In genomic region chr14:75822522-75823288, GRCh38 we compare ENCODE assay signal across 12 cellular contexts.
DNase-seq lines count a peak whose midpoint lies in the region; ATAC-seq and TF ChIP-seq lines count a peak whose summit lies in the region.
"Had no signal": no experiment of that assay in that cellular context is flagged by ENCODE, and none has a peak within 500 bp of the region (broad histone marks: within the 10 kb centered on the region; RNA-seq: fewer than 3 reads in every experiment).

No MANE protein-coding gene starts in this region.

- H3K4me1 Mint-ChIP-seq in activated CD4-positive, alpha-beta memory T cell treated with anti-CD3 and anti-CD28 coated beads for 36 hours (ENCODE audit: low read depth), result no peaks in the 10 kb centered on the region
- H3K4me1 Mint-ChIP-seq: activated B cell treated with CpG ODN at 0.5 μM for 24 hours had no signal

- CTCF ChIA-PET in activated CD4-positive, alpha-beta memory T cell treated with anti-CD3 and anti-CD28 coated beads for 36 hours (lab: Charles Lee), result interaction anchor here (0.5 kb wide), 1 partner anchor 405 kb away, joined by 4 read pairs; no protein-coding TSS in a partner anchor

- H3K27me3 Mint-ChIP-seq in activated CD4-positive, alpha-beta memory T cell treated with anti-CD3 and anti-CD28 coated beads for 36 hours, result no peaks in the 10 kb centered on the region
- H3K27me3 Mint-ChIP-seq: activated B cell treated with CpG ODN at 0.5 μM for 24 hours; activated naive CD8-positive, alpha-beta T cell had no signal

- intact Hi-C loops in heart right ventricle (cut with DNase I), result no loop called here
- intact Hi-C loops in lower leg skin (cut with DNase I; ENCODE audit: low total_unique reads), result no loop called here
- intact Hi-C loops in activated CD4-positive, alpha-beta memory T cell treated with anti-CD3 and anti-CD28 coated beads for 36 hours (cut with micrococcal nuclease), result no loop called here

- TF ChIP-seq CTCF in heart right ventricle (IDR thresholded peaks at IDR 0.05), result no peak
- no peak for TF ChIP-seq CTCF in lower leg skin (IDR thresholded peaks at IDR 0.05)

- peak; percentile 2 for DNase-seq in GOT3 (lab: John Stamatoyannopoulos, UW)
- peak; percentile 89 for DNase-seq in astrocyte of the hippocampus (ENCODE audit: low read depth, low spot score)
- no peak for DNase-seq in heart right ventricle
- no peak for DNase-seq in activated CD8-positive, alpha-beta memory T cell treated with anti-CD3 and anti-CD28 coated beads, Interleukin-2, amount 50 U/mL, for 4 hours
- no peak for DNase-seq in lower leg skin (ENCODE audit: low spot score in 2 of 2)
- DNase-seq in NOMO-1 treated with dmso at 0.1 percent for 144 hours (lab: John Stamatoyannopoulos, UW; ENCODE audit: unreplicated experiment), result no peak
- DNase-seq in activated CD4-positive, alpha-beta memory T cell treated with anti-CD3 and anti-CD28 coated beads for 36 hours, result no peak
- DNase-seq: activated B cell treated with CpG ODN at 0.5 μM for 24 hours, Kasumi-1 had no signal

- ATAC-seq in heart right ventricle, result peak; percentile 15 to 57 (median 34)

- peaks cover 0 to 20% (median 0%) of the 10 kb centered on the region in 9 donors for H3K36me3 ChIP-seq in heart right ventricle

- no peaks in the 10 kb centered on the region for H3K9me3 ChIP-seq in heart right ventricle

- peaks cover 2 to 66% (median 37%) of the 10 kb centered on the region in 9 donors for H3K4me1 ChIP-seq in heart right ventricle
- H3K4me1 ChIP-seq: parathyroid adenoma had no signal

- H3K27ac ChIP-seq in heart right ventricle (peak overlapping the region in 8 of 10 donors; percentile 5 to 88 (median 70)), skin epidermis (peak overlapping the region in 19 of 21 experiments; percentile 0 to 90 (median 54))
- H3K27ac ChIP-seq: parathyroid adenoma had no signal

- TF ChIP-seq POLR2A in lower leg skin (IDR thresholded peaks at IDR 0.05), result no peak

- H3K4me3 Mint-ChIP-seq in activated CD4-positive, alpha-beta memory T cell treated with anti-CD3 and anti-CD28 coated beads for 36 hours, result no peak overlapping the region
- H3K4me3 Mint-ChIP-seq: activated B cell treated with CpG ODN at 0.5 μM for 24 hours; activated naive CD8-positive, alpha-beta T cell had no signal

- no peak overlapping the region for H3K27ac Mint-ChIP-seq in activated CD4-positive, alpha-beta memory T cell treated with anti-CD3 and anti-CD28 coated beads for 36 hours
- H3K27ac Mint-ChIP-seq: activated B cell treated with CpG ODN at 0.5 μM for 24 hours; activated naive CD8-positive, alpha-beta T cell had no signal

- H3K4me3 ChIP-seq in heart right ventricle (no peak overlapping the region), skin epidermis (no peak overlapping the region), lower leg skin (ENCODE audit: low read depth, poor library complexity, severe bottlenecking) (no peak overlapping the region)

- WGBS in heart right ventricle, 2 donors, result 68 to 78% methylated on average over 8 of the region's 8 CpGs
- 49 to 60% methylated on average over 8 of the region's 8 CpGs for WGBS in lower leg skin, 2 donors

- POLR2A ChIA-PET in activated CD4-positive, alpha-beta memory T cell treated with anti-CD3 and anti-CD28 coated beads for 36 hours (lab: Charles Lee), result no interaction called here

- H3K9me3 Mint-ChIP-seq in activated CD4-positive, alpha-beta memory T cell treated with anti-CD3 and anti-CD28 coated beads for 36 hours, result no peaks in the 10 kb centered on the region
- H3K9me3 Mint-ChIP-seq: activated B cell treated with CpG ODN at 0.5 μM for 24 hours had no signal

- H3K27me3 ChIP-seq in heart right ventricle, result no peaks in the 10 kb centered on the region

- peaks cover 22% of the 10 kb centered on the region for H3K36me3 Mint-ChIP-seq in activated CD4-positive, alpha-beta memory T cell treated with anti-CD3 and anti-CD28 coated beads for 36 hours

Comparison
In these comparisons a context has a peak if more than half of its experiments do, and no peak if none do; other contexts are left out.
1. DNase-seq: peak in GOT3 (single experiment) and astrocyte of the hippocampus (single experiment); none in heart right ventricle (0 of 2), activated CD8-positive, alpha-beta memory T cell treated with anti-CD3 and anti-CD28 coated beads, Interleukin-2, amount 50 U/mL, for 4 hours (single experiment), lower leg skin (0 of 2), NOMO-1 treated with dmso at 0.1 percent for 144 hours (single experiment) and activated CD4-positive, alpha-beta memory T cell treated with anti-CD3 and anti-CD28 coated beads for 36 hours (single experiment).